1 cellular context compared by ENCODE assay signal in genomic region chr18:63422087-63422861, GRCh38.
TF ChIP-seq lines count a peak whose summit lies in the region.

VPS4B (minus strand) TSS chr18:63422476; CDS start chr18:63422259, 217 bp downstream.

TF ChIP-seq in HepG2, 621 proteins besides CTCF, POLR2A, EP300 and RAD21 (continued from another document and continues in another):
- peak; percentile 82; the same call in 1 of the 2 replicates for TF ChIP-seq KLF12 (CRISPR knock-in tag; IDR thresholded peaks at IDR 0.05; ENCODE audit: borderline replicate concordance)
- TF ChIP-seq BRCA1 (CRISPR knock-in tag; IDR thresholded peaks at IDR 0.05) = peak; percentile 62; the same call in 1 of the 2 replicates
- TF ChIP-seq GATA4 (IDR thresholded peaks at IDR 0.05; ENCODE audit: borderline replicate concordance, low read depth) = 0 out of 2 replicates have a peak, but pooled peaks have one; percentile 67
- no peak for TF ChIP-seq PBX3 (CRISPR knock-in tag; IDR thresholded peaks at IDR 0.05; ENCODE audit: borderline replicate concordance)
- peak; percentile 78 for TF ChIP-seq TEAD3 (CRISPR knock-in tag; optimal IDR thresholded peaks at IDR 0.05; ENCODE audit: borderline replicate concordance)
- no peak; the same call in 1 of the 2 replicates for TF ChIP-seq HOXA9 (CRISPR knock-in tag; IDR thresholded peaks at IDR 0.05; ENCODE audit: borderline replicate concordance)
- 0 out of 2 replicates have a peak, but pooled peaks have one; percentile 61 for TF ChIP-seq NCOA1 (CRISPR knock-in tag; IDR thresholded peaks at IDR 0.05)
- TF ChIP-seq ARID3A (IDR thresholded peaks at IDR 0.05; ENCODE audit: low read depth, low read length) = no peak; the same call in 1 of the 2 replicates
- TF ChIP-seq ZNF746 (CRISPR knock-in tag; IDR thresholded peaks at IDR 0.05) = no peak
- TF ChIP-seq NR2F2 (IDR thresholded peaks at IDR 0.05; ENCODE audit: borderline replicate concordance, low read depth) = peak; percentile 26; the same call in 1 of the 2 replicates
- TF ChIP-seq WIZ (CRISPR knock-in tag; IDR thresholded peaks at IDR 0.05) = no peak
- peak; percentile 95 for TF ChIP-seq GATAD1 (CRISPR knock-in tag; IDR thresholded peaks at IDR 0.05)
- no peak for TF ChIP-seq ZNF160 (CRISPR knock-in tag; IDR thresholded peaks at IDR 0.05)
- 0 out of 2 replicates have a peak, but pooled peaks have one; percentile 3 for TF ChIP-seq NCOA2 (CRISPR knock-in tag; IDR thresholded peaks at IDR 0.05)
- TF ChIP-seq ZNF83 (CRISPR knock-in tag; IDR thresholded peaks at IDR 0.05; ENCODE audit: borderline replicate concordance) = no peak
- TF ChIP-seq ZNF331 (CRISPR knock-in tag; IDR thresholded peaks at IDR 0.05) = peak; percentile 36; the same call in 1 of the 2 replicates
- TF ChIP-seq ZSCAN31 (CRISPR knock-in tag; IDR thresholded peaks at IDR 0.05; ENCODE audit: low read depth) = 0 out of 2 replicates have a peak, but pooled peaks have one; percentile 20
- 0 out of 2 replicates have a peak, but pooled peaks have one; percentile 25 for TF ChIP-seq ZBTB4 (CRISPR knock-in tag; IDR thresholded peaks at IDR 0.05; ENCODE audit: borderline replicate concordance)
- TF ChIP-seq GABPB1 (CRISPR knock-in tag; IDR thresholded peaks at IDR 0.05) = peak; percentile 98
- TF ChIP-seq ZNF761 (CRISPR knock-in tag; conservative IDR thresholded peaks at IDR 0.05) = peak; percentile 59; the same call in 1 of the 2 replicates
- peak; percentile 31 for TF ChIP-seq AGO1 (IDR thresholded peaks at IDR 0.05; ENCODE audit: low read depth, low read length, poor library complexity, severe bottlenecking)
- TF ChIP-seq NFYB (CRISPR knock-in tag; IDR thresholded peaks at IDR 0.05) = peak; percentile 94
- TF ChIP-seq ZZZ3 (CRISPR knock-in tag; IDR thresholded peaks at IDR 0.05; ENCODE audit: borderline replicate concordance) = peak; percentile 89; the same call in 1 of the 2 replicates
- TF ChIP-seq ZNF800 (CRISPR knock-in tag; IDR thresholded peaks at IDR 0.05) = peak; percentile 61; the same call in 1 of the 2 replicates
- 0 out of 2 replicates have a peak, but pooled peaks have one; percentile 62 for TF ChIP-seq ZNF510 (CRISPR knock-in tag; IDR thresholded peaks at IDR 0.05; ENCODE audit: low read depth)
- no peak for TF ChIP-seq ZNF224 (CRISPR knock-in tag; IDR thresholded peaks at IDR 0.05)
- TF ChIP-seq NR3C1 (CRISPR knock-in tag; IDR thresholded peaks at IDR 0.05) = no peak
- TF ChIP-seq CBX1 (IDR thresholded peaks at IDR 0.05; ENCODE audit: low read depth) = peak; percentile 44
- no peak for TF ChIP-seq CSRNP2 (CRISPR knock-in tag; conservative IDR thresholded peaks at IDR 0.05; ENCODE audit: low read depth)
- peak; percentile 55; the same call in 1 of the 2 replicates for TF ChIP-seq ZNF737 (CRISPR knock-in tag; IDR thresholded peaks at IDR 0.05; ENCODE audit: borderline replicate concordance)
- TF ChIP-seq ZFP82 (CRISPR knock-in tag; IDR thresholded peaks at IDR 0.05; ENCODE audit: borderline replicate concordance) = 0 out of 2 replicates have a peak, but pooled peaks have one; percentile 17
- TF ChIP-seq KMT2B (CRISPR knock-in tag; IDR thresholded peaks at IDR 0.05) = peak; percentile 86
- no peak for TF ChIP-seq ZBTB46 (CRISPR knock-in tag; IDR thresholded peaks at IDR 0.05; ENCODE audit: borderline replicate concordance)
- 0 out of 2 replicates have a peak, but pooled peaks have one; percentile 31 for TF ChIP-seq RNF2 (conservative IDR thresholded peaks at IDR 0.05; ENCODE audit: low read depth)
- peak; percentile 92 for TF ChIP-seq NFYC (CRISPR knock-in tag; IDR thresholded peaks at IDR 0.05)
- no peak for TF ChIP-seq DMTF1 (CRISPR knock-in tag; IDR thresholded peaks at IDR 0.05)
- no peak; the same call in 1 of the 2 replicates for TF ChIP-seq FOXJ3 (CRISPR knock-in tag; IDR thresholded peaks at IDR 0.05; ENCODE audit: borderline replicate concordance)
- no peak for TF ChIP-seq ZNF780A (CRISPR knock-in tag; IDR thresholded peaks at IDR 0.05)
- peak; percentile 50 for TF ChIP-seq MXD1 (CRISPR knock-in tag; IDR thresholded peaks at IDR 0.05)
- 0 out of 2 replicates have a peak, but pooled peaks have one; percentile 61 for TF ChIP-seq DNMT1 (CRISPR knock-in tag; IDR thresholded peaks at IDR 0.05)
- TF ChIP-seq TFE3 (CRISPR knock-in tag; IDR thresholded peaks at IDR 0.05) = peak; percentile 85
- 0 out of 2 replicates have a peak, but pooled peaks have one; percentile 50 for TF ChIP-seq E2F2 (CRISPR knock-in tag; IDR thresholded peaks at IDR 0.05; ENCODE audit: borderline replicate concordance)
